16 cellular contexts compared by ENCODE assay signal in the genomic region with DNA sequence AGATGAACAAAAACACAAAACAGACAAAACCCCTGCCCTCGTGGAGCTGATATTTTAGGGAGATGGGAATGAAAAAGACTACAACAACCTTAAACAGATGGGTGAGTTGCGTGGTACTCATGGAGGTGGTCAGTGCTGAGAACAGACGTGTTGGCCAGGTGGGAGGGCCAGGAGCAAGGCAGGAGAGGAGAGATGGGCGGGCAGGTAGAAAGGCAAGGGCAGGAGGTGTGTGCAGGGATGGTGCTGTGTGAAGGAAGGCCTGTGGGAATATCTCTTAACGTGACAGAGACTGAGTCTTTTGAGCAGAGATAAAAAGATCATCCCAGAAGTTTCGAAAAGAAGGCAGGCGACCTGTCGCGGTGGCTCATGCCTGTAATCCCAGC. TPM values are rescaled to one million over a fixed set of nuclear protein-coding genes. Genes with fewer than 3 reads are reported as not detected.
"Had no signal": no experiment of that assay in that cellular context is flagged by ENCODE, and none has a peak within 500 bp of the region (broad histone marks: within the 10 kb centered on the region; RNA-seq: fewer than 3 reads in every experiment).

No MANE protein-coding gene starts in this region.

- H3K4me3 ChIP-seq: ascending aorta, hepatocyte, spleen, tibial artery had no signal

- H3K27ac Mint-ChIP-seq: activated CD4-positive, alpha-beta T cell treated with anti-CD3 and anti-CD28 coated beads, Interleukin-2, amount 10 ng/mL, durations not matched to agents 7 days and 5 days; activated CD8-positive, alpha-beta T cell treated with anti-CD3 and anti-CD28 coated beads, Interleukin-2, amount 10 ng/mL, durations not matched to agents 7 days and 5 days; activated naive CD4-positive, alpha-beta T cell treated with anti-CD3 and anti-CD28 coated beads, Interleukin-2, amount 10 ng/mL, durations not matched to agents 7 days and 5 days; activated T-cell treated with anti-CD3 and anti-CD28 coated beads, Interleukin-2, amount 50 U/mL, for 24 hours; dendritic cell treated with granulocyte-macrophage colony-stimulating factor and Interleukin-4, amounts not matched to agents 40 ng/mL and 50 ng/mL, for 4 days; nephron had no signal

- DNase-seq: activated CD4-positive, CD25-positive, alpha-beta regulatory T cell; activated T-cell treated with anti-CD3 and anti-CD28 coated beads, Interleukin-2, amount 50 U/mL, for 24 hours; effector CD8-positive, alpha-beta T cell; foreskin fibroblast; left cardiac atrium; spleen; stimulated activated CD4-positive, alpha-beta T cell treated with anti-CD3 and anti-CD28 coated beads, Interleukin-4, amount 100 ng/mL, for 4 hours; T-helper 9 cell; tibial artery had no signal

- ATAC-seq: left cardiac atrium had no signal

- H3K4me1 ChIP-seq: ascending aorta, tibial artery had no signal

- H3K36me3 Mint-ChIP-seq: activated naive CD4-positive, alpha-beta T cell treated with anti-CD3 and anti-CD28 coated beads, Interleukin-2, amount 10 ng/mL, durations not matched to agents 7 days and 5 days had no signal

- H3K27ac ChIP-seq: ascending aorta, hepatocyte, spleen, tibial artery had no signal

- H2AFZ ChIP-seq: hepatocyte had no signal

- H3K4me3 Mint-ChIP-seq: activated CD4-positive, alpha-beta T cell treated with anti-CD3 and anti-CD28 coated beads, Interleukin-2, amount 10 ng/mL, durations not matched to agents 7 days and 5 days; activated naive CD4-positive, alpha-beta T cell treated with anti-CD3 and anti-CD28 coated beads, Interleukin-2, amount 10 ng/mL, durations not matched to agents 7 days and 5 days; dendritic cell treated with granulocyte-macrophage colony-stimulating factor and Interleukin-4, amounts not matched to agents 40 ng/mL and 50 ng/mL, for 4 days; nephron had no signal

- H3K9me3 Mint-ChIP-seq: activated CD4-positive, alpha-beta T cell treated with anti-CD3 and anti-CD28 coated beads, Interleukin-2, amount 10 ng/mL, durations not matched to agents 7 days and 5 days; dendritic cell treated with granulocyte-macrophage colony-stimulating factor and Interleukin-4, amounts not matched to agents 40 ng/mL and 50 ng/mL, for 4 days had no signal

- H3K36me3 ChIP-seq: ascending aorta, spleen, tibial artery had no signal

- H3K27me3 ChIP-seq: ascending aorta had no signal

- H3K4me2 ChIP-seq: hepatocyte had no signal

RNA-seq across cellular contexts. Expression of a gene that starts 7.0 kb away (rescaled TPM):
- total RNA-seq: activated CD4-positive, alpha-beta T cell treated with anti-CD3 and anti-CD28 coated beads, Interleukin-2, amount 10 ng/mL, durations not matched to agents 7 days and 5 days; activated CD8-positive, alpha-beta T cell treated with anti-CD3 and anti-CD28 coated beads, Interleukin-2, amount 10 ng/mL, durations not matched to agents 7 days and 5 days; ascending aorta; spleen had no signal
- polyA plus RNA-seq: spleen had no signal

RNA-seq across cellular contexts. Expression of a gene that starts 59.9 kb away (rescaled TPM):
- total RNA-seq: ascending aorta had no signal
